ENCODE assay signal across 8 cellular contexts in the genomic region with DNA sequence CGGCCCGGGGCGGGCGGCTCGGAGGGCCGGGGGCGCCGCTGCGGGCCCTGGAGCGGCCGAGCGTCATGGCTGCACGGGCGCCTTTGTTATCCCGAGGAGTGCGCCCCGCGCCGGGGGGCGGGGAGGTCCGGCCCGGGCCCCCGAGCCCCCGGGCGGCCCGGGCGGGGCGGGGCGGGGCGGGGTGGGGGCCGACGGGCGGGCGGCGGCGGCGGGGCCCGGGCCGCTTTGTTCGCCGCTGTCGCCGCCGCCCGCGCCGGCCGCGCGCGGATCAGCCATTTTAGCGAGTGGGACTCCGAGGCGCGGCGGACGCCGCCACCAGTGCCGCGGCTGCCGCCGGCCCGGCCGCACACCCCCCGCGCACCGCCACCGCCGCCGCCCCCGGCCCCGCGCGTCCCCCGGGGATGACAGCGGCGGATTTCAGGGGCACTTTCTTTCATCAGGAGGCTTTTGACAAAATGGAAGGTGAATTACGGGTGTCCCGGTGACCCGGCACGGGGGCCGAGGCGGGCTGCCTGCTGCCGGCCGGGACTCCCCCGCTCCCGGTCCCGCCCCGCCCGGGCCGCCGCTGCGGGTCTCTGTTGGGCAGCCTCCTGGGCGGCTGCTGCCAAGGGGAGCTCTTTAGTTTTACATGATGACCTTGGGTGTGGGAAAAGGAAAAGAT. TPM values are rescaled to one million over a fixed set of nuclear protein-coding genes. Genes with fewer than 3 reads are reported as not detected.
DNase-seq lines count a peak whose midpoint lies in the region; ATAC-seq, FAIRE-seq and TF ChIP-seq lines count a peak whose summit lies in the region.

No MANE protein-coding gene starts in this region.

- H2BK12ac ChIP-seq in neuronal stem cell (ENCODE audit: low read length) = no peak overlapping the region

- H3K27ac ChIP-seq in RWPE2 (ENCODE audit: poor library complexity, severe bottlenecking) = no peak overlapping the region
- H3K27ac ChIP-seq in neuronal stem cell (replicated peaks; ENCODE audit: low read length) = no peak overlapping the region

- no peak overlapping the region for H2BK15ac ChIP-seq in neuronal stem cell (ENCODE audit: low read length)

- TF ChIP-seq CTCF in GM12864 (IDR thresholded peaks at IDR 0.05; ENCODE audit: low read depth, low read length, missing control alignments) (no peak), RWPE2 (IDR thresholded peaks at IDR 0.05; ENCODE audit: poor library complexity, severe bottlenecking) (no peak), endothelial cell (IDR thresholded peaks at IDR 0.05; ENCODE audit: unreplicated experiment) (no peak)

- H3K4me3 Mint-ChIP-seq in endothelial cell (ENCODE audit: unreplicated experiment) = peak overlapping the region; percentile 96

- H3K23ac ChIP-seq in neuronal stem cell (ENCODE audit: low read depth, low read length, poor library complexity) = no peak overlapping the region

- H3K9me3 Mint-ChIP-seq in endothelial cell (ENCODE audit: unreplicated experiment) = no peaks in the 10 kb centered on the region

- H3K4me3 ChIP-seq in GM12864 (ENCODE audit: low read depth, low read length) (peak overlapping the region; percentile 61), RWPE2 (ENCODE audit: severe bottlenecking) (peak overlapping the region; percentile 92), neuronal stem cell (ENCODE audit: low read length in 2 of 2) (peak overlapping the region; percentile 49 to 89)

- H3K9ac ChIP-seq in neuronal stem cell (ENCODE audit: low read depth, low read length, poor library complexity) = no peak overlapping the region

- H3K36me3 Mint-ChIP-seq in endothelial cell (ENCODE audit: low read depth, unreplicated experiment) = peaks cover 15% of the 10 kb centered on the region

- peak overlapping the region; percentile 92 for H3K27ac Mint-ChIP-seq in endothelial cell (ENCODE audit: unreplicated experiment)

- H3K4me1 ChIP-seq in RWPE2 (ENCODE audit: insufficient read depth, poor library complexity, severe bottlenecking) = no peaks in the 10 kb centered on the region
- H3K4me1 ChIP-seq in neuronal stem cell (ENCODE audit: control insufficient read depth in 2 of 2, insufficient read depth in 1 of 2, low read depth in 1 of 2, low read length in 2 of 2) = peaks cover 0 to 1% of the 10 kb centered on the region in 2 donors

- no peaks in the 10 kb centered on the region for H3K79me1 ChIP-seq in neuronal stem cell (ENCODE audit: low read depth, low read length)

- H3K14ac ChIP-seq in neuronal stem cell (ENCODE audit: low read length) = no peak overlapping the region

- FAIRE-seq in H54 (lab: Jason Lieb, UNC) = no peak

- H3K27me3 Mint-ChIP-seq in endothelial cell (ENCODE audit: unreplicated experiment) = peaks cover 6% of the 10 kb centered on the region

- H3K27me3 ChIP-seq in RWPE2 (ENCODE audit: insufficient read depth, poor library complexity, severe bottlenecking) (no peaks in the 10 kb centered on the region), neuronal stem cell (ENCODE audit: control insufficient read depth in 3 of 3, insufficient read depth in 3 of 3, low read depth in 1 of 3, low read length in 3 of 3) (peaks cover 0 to 2% (median 0%) of the 10 kb centered on the region in 3 experiments)

- TF ChIP-seq POLR2A in H54 (IDR thresholded peaks at IDR 0.05; ENCODE audit: low read depth, low read length) = no peak

- H2AFZ ChIP-seq in neuronal stem cell (ENCODE audit: low read length) = peak overlapping the region; percentile 33

- H4K91ac ChIP-seq in neuronal stem cell (ENCODE audit: low read depth, low read length, poor library complexity) = no peak overlapping the region

- WGBS in neuronal stem cell (ENCODE audit: extremely low coverage in 2 of 2, insufficient read length in 2 of 2, insufficient replicate concordance in 1 of 2), 2 donors = no CpG with 5 or more reads among the region's 94 CpGs

- no peak for ATAC-seq in RWPE2 (ENCODE audit: low read depth)

- DNase-seq in GM12864 (ENCODE audit: low read depth) (no peak), H54 (ENCODE audit: insufficient read length, low spot score) (peak; percentile 23), RWPE2 (ENCODE audit: low spot score) (no peak), endothelial cell (ENCODE audit: low spot score) (peak; percentile 7), neuronal stem cell (ENCODE audit: low spot score) (peak; percentile 14), NCI-H1436 (lab: John Stamatoyannopoulos, UW) (no peak), midbrain (lab: John Stamatoyannopoulos, UW) (no peak), DMS153 treated with DMSO at 0.1 percent for 48 hours (lab: John Stamatoyannopoulos, UW; ENCODE audit: unreplicated experiment) (no peak)

- no peak overlapping the region for H4K8ac ChIP-seq in neuronal stem cell (ENCODE audit: low read depth, low read length)

- no peak overlapping the region for H2BK5ac ChIP-seq in neuronal stem cell (ENCODE audit: low read length)

- no peak overlapping the region for H3K18ac ChIP-seq in neuronal stem cell (ENCODE audit: low read length)

- peak overlapping the region; percentile 33 for H3K4me2 ChIP-seq in neuronal stem cell (ENCODE audit: insufficient read depth, low read length, poor library complexity, severe bottlenecking)

- H3K36me3 ChIP-seq in RWPE2 (ENCODE audit: low read depth) (peaks cover 26% of the 10 kb centered on the region), neuronal stem cell (replicated peaks in 1 of 2; ENCODE audit: control insufficient read depth in 2 of 2, insufficient read depth in 2 of 2, low read length in 2 of 2) (peaks cover 5 to 39% of the 10 kb centered on the region in 2 donors)

- H2AK5ac ChIP-seq in neuronal stem cell (ENCODE audit: low read depth, low read length) = no peak overlapping the region

- no peak overlapping the region for H3K4ac ChIP-seq in neuronal stem cell (ENCODE audit: low read length)

- H3K4me1 Mint-ChIP-seq in endothelial cell (ENCODE audit: unreplicated experiment) = peaks cover 12% of the 10 kb centered on the region

- H2BK120ac ChIP-seq in neuronal stem cell (ENCODE audit: low read depth, low read length) = no peak overlapping the region

- H3K9me3 ChIP-seq in RWPE2 (ENCODE audit: severe bottlenecking) (no peaks in the 10 kb centered on the region), neuronal stem cell (replicated peaks in 1 of 2; ENCODE audit: control insufficient read depth in 2 of 2, insufficient read depth in 1 of 2, low read depth in 1 of 2, low read length in 2 of 2) (no peaks in the 10 kb centered on the region)

RNA-seq across cellular contexts. Expression of a gene that starts 1.2 kb away (rescaled TPM):
- total RNA-seq in endothelial cell (ENCODE audit: unreplicated experiment) = 104 TPM
- 241 TPM for polyA plus RNA-seq in neuronal stem cell (2013, experiment 1 of 2)
- 235 TPM for polyA plus RNA-seq in neuronal stem cell (2013, experiment 2 of 2)

Comparison
In these comparisons a context has a peak if more than half of its experiments do, and no peak if none do; other contexts are left out.
1. DNase-seq: peak in H54 (single experiment), endothelial cell (single experiment) and neuronal stem cell (single experiment); none in GM12864 (single experiment), RWPE2 (single experiment), NCI-H1436 (single experiment), midbrain (single experiment) and DMS153 treated with DMSO at 0.1 percent for 48 hours (single experiment).
2. Peak in every context shown above with its lines, with median percentiles within 50 percentile points of each other: H3K4me3 ChIP-seq.